Comparison of ENCODE assay signal across 8 cellular contexts in genomic region chr10:111756541-111757061, GRCh38.
DNase-seq lines count a peak whose midpoint lies in the region; ATAC-seq, FAIRE-seq and TF ChIP-seq lines count a peak whose summit lies in the region.

No MANE protein-coding gene starts in this region.

- H3K9me3 Mint-ChIP-seq in nephron = no peaks in the 10 kb centered on the region

- no peak for TF ChIP-seq POLR2A in GM12891 (IDR thresholded peaks at IDR 0.05; ENCODE audit: low read depth, low read length)

- H3K36me3 Mint-ChIP-seq in nephron (ENCODE audit: low read depth) = no peaks in the 10 kb centered on the region

- FAIRE-seq in GM12891 (lab: Jason Lieb, UNC) = no peak

- peaks cover 6% of the 10 kb centered on the region for H3K4me1 Mint-ChIP-seq in nephron

- TF ChIP-seq CTCF in nephron (IDR thresholded peaks at IDR 0.05; ENCODE audit: unreplicated experiment in 3 of 3) = peak; percentile 48 to 70 (median 60)

- H3K27me3 Mint-ChIP-seq in nephron (ENCODE audit: low read depth) = peaks cover 7% of the 10 kb centered on the region

- peak; percentile 71 for ATAC-seq in GM21515 (IDR thresholded peaks at IDR 0.05; ENCODE audit: unreplicated experiment)
- ATAC-seq in activated CD4-positive, CD25-positive, alpha-beta regulatory T cell treated with anti-CD3 and anti-CD28 coated beads, Interleukin-2, amount 50 U/mL, for 24 hours = no peak

- H3K4me3 Mint-ChIP-seq in nephron = no peak overlapping the region

- peak overlapping the region in 1 of 3 experiments; percentile 5 for H3K27ac Mint-ChIP-seq in nephron

- peak; percentile 8 for DNase-seq in NCI-H345 (lab: John Stamatoyannopoulos, UW)
- DNase-seq in NCI-H345 treated with DMSO at 0.1 percent for 48 hours (lab: John Stamatoyannopoulos, UW; ENCODE audit: unreplicated experiment) = no peak
- peak; percentile 3 for DNase-seq in NCI-H1436 treated with DMSO at 0.1 percent for 48 hours (lab: John Stamatoyannopoulos, UW)
- peak; percentile 64 for DNase-seq in ecto neural progenitor cell (ENCODE audit: low spot score)
- DNase-seq in GM12891 (ENCODE audit: insufficient read length, low spot score) = no peak

TF ChIP-seq in GM12891, 5 proteins besides CTCF, POLR2A, EP300 and RAD21:
- no peak for TF ChIP-seq SPI1 (IDR thresholded peaks at IDR 0.05; ENCODE audit: low read depth, low read length)
- TF ChIP-seq POLR2AphosphoS5 (IDR thresholded peaks at IDR 0.05; ENCODE audit: low read depth, low read length) = no peak
- TF ChIP-seq POU2F2 (IDR thresholded peaks at IDR 0.05; ENCODE audit: low read depth, low read length) = no peak
- TF ChIP-seq TAF1 (IDR thresholded peaks at IDR 0.05; ENCODE audit: low read depth, low read length) = no peak
- TF ChIP-seq PAX5 (IDR thresholded peaks at IDR 0.05; ENCODE audit: insufficient read depth, low read length, severe bottlenecking) = no peak

Comparison
In these comparisons a context has a peak if more than half of its experiments do, and no peak if none do; other contexts are left out.
1. DNase-seq: peak in NCI-H345 (single experiment), NCI-H1436 treated with DMSO at 0.1 percent for 48 hours (single experiment) and ecto neural progenitor cell (single experiment); none in NCI-H345 treated with DMSO at 0.1 percent for 48 hours (single experiment) and GM12891 (single experiment).